29 cellular contexts compared by ENCODE assay signal in the genomic region with DNA sequence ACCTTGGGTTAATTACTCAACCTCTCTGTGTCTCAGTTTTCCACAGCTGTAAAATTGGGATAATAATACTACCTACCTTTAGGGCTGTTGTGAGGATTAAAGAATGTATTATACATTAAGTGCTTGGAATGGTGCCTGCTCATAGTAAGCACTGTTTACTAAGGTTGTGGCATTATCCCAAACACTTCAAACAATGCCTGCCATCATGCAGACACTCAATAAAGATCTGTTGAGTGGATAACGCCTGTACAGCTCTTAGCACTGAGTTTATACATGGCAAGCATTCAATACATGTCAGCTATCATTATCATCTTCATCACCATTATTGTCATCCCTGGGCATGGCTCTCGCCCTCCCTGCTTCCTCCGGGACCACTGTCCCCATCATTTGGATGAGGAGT.
A peak's percentile ranks its signal among the peaks of the same experiment; 100 is the strongest.
DNase-seq lines count a peak whose midpoint lies in the region; ATAC-seq and TF ChIP-seq lines count a peak whose summit lies in the region.
"Had no signal": no experiment of that assay in that cellular context is flagged by ENCODE, and none has a peak within 500 bp of the region (broad histone marks: within the 10 kb centered on the region; RNA-seq: fewer than 3 reads in every experiment).

No MANE protein-coding gene starts in this region.

- H3K36me3 ChIP-seq in right lobe of liver: no peaks in the 10 kb centered on the region
- H3K36me3 ChIP-seq: BE2C, left ventricle myocardium inferior, neural progenitor cell, Peyer's patch, spleen, uterus had no signal

- no peak for TF ChIP-seq POLR2A in right lobe of liver (IDR thresholded peaks at IDR 0.05)

- H3K4me3 Mint-ChIP-seq in glutamatergic neuron (ENCODE audit: unreplicated experiment): peak overlapping the region; percentile 25
- H3K4me3 Mint-ChIP-seq: CD8-positive, alpha-beta memory T cell; neural progenitor cell; stimulated activated naive CD8-positive, alpha-beta T cell treated with anti-CD3 and anti-CD28 coated beads, Interleukin-15, Interleukin-2, amounts not matched to agents 100 ng/mL and 50 ng/mL, for 24 hours had no signal

- no peaks in the 10 kb centered on the region for H3K9me3 ChIP-seq in right lobe of liver
- H3K9me3 ChIP-seq: BE2C, left ventricle myocardium inferior, Peyer's patch, spleen, uterus had no signal

- no peak for TF ChIP-seq CTCF in glutamatergic neuron (IDR thresholded peaks at IDR 0.05; ENCODE audit: partially characterized antibody, unreplicated experiment)
- no peak for TF ChIP-seq CTCF in right lobe of liver (IDR thresholded peaks at IDR 0.05)

- 78% methylated on average over 3 of the region's 3 CpGs for WGBS in right lobe of liver (ENCODE audit: insufficient coverage, low coverage, low lambda C conversion rate, missing lambda C conversion rate)

- peaks cover 30% of the 10 kb centered on the region for H3K4me1 Mint-ChIP-seq in glutamatergic neuron (ENCODE audit: low read depth, unreplicated experiment)
- H3K4me1 Mint-ChIP-seq: CD8-positive, alpha-beta memory T cell had no signal

- H3K4me3 ChIP-seq in right lobe of liver: no peak overlapping the region
- H3K4me3 ChIP-seq: left ventricle myocardium inferior, neural progenitor cell, Peyer's patch, spleen, uterus had no signal

- intact Hi-C loops in right lobe of liver (cut with DNase I): no loop called here
- intact Hi-C loops in left cardiac atrium (cut with DNase I): no loop called here

- no peaks in the 10 kb centered on the region for H3K36me3 Mint-ChIP-seq in glutamatergic neuron (ENCODE audit: unreplicated experiment)
- H3K36me3 Mint-ChIP-seq: CD8-positive, alpha-beta memory T cell; neural progenitor cell had no signal

- ATAC-seq in right lobe of liver: no peak
- no peak for ATAC-seq in left cardiac atrium
- ATAC-seq: esophagus mucosa, right cardiac atrium had no signal

- no peaks in the 10 kb centered on the region for H3K27me3 ChIP-seq in right lobe of liver
- H3K27me3 ChIP-seq: BE2C, neural progenitor cell, Peyer's patch, uterus had no signal

- H3K27me3 Mint-ChIP-seq in glutamatergic neuron (ENCODE audit: unreplicated experiment): peaks cover 8% of the 10 kb centered on the region

- H3K9me3 Mint-ChIP-seq in glutamatergic neuron (ENCODE audit: unreplicated experiment): peaks cover 5% of the 10 kb centered on the region
- H3K9me3 Mint-ChIP-seq: activated T-helper 2 cell treated with anti-CD3 and anti-CD28 coated beads, Interferon-gamma antibody, Interleukin-2, Interleukin-4, amounts not matched to agents 10 μg/mL and 5 μg/mL and 100 μg/mL, durations not matched to agents 14 hours and 24 hours and 36 hours; neural progenitor cell; stimulated activated naive CD8-positive, alpha-beta T cell treated with anti-CD3 and anti-CD28 coated beads, Interleukin-15, Interleukin-2, amounts not matched to agents 100 ng/mL and 50 ng/mL, for 24 hours had no signal

- H3K27ac ChIP-seq in right lobe of liver: no peak overlapping the region
- H3K27ac ChIP-seq: left ventricle myocardium inferior, Peyer's patch, spleen, uterus, VCaP had no signal

- no peaks in the 10 kb centered on the region for H3K4me1 ChIP-seq in right lobe of liver
- H3K4me1 ChIP-seq: left ventricle myocardium inferior, Peyer's patch, spleen, uterus had no signal

- peak overlapping the region; percentile 64 for H3K27ac Mint-ChIP-seq in glutamatergic neuron (ENCODE audit: unreplicated experiment)
- H3K27ac Mint-ChIP-seq: activated T-helper 2 cell treated with anti-CD3 and anti-CD28 coated beads, Interferon-gamma antibody, Interleukin-2, Interleukin-4, amounts not matched to agents 10 μg/mL and 5 μg/mL and 100 μg/mL, durations not matched to agents 14 hours and 24 hours and 36 hours; CD8-positive, alpha-beta memory T cell; neural progenitor cell; stimulated activated naive CD8-positive, alpha-beta T cell treated with anti-CD3 and anti-CD28 coated beads, Interleukin-15, Interleukin-2, amounts not matched to agents 100 ng/mL and 50 ng/mL, for 24 hours had no signal

- peak; percentile 70 for DNase-seq in DMS79 treated with DMSO at 0.1 percent for 48 hours (lab: John Stamatoyannopoulos, UW)
- peak; percentile 27 for DNase-seq in NCI-H1417 treated with DMSO at 0.1 percent for 48 hours (lab: John Stamatoyannopoulos, UW)
- DNase-seq in NCI-H345 treated with DMSO at 0.1 percent for 48 hours (lab: John Stamatoyannopoulos, UW; ENCODE audit: unreplicated experiment): peak; percentile 91
- DNase-seq in glutamatergic neuron: no peak
- DNase-seq in mesenteric fat pad (ENCODE audit: low spot score): no peak
- no peak for DNase-seq in right lobe of liver
- DNase-seq in left cardiac atrium: no peak
- DNase-seq: activated CD4-positive, alpha-beta T cell treated with anti-CD3 and anti-CD28 coated beads for 48 hours; activated CD8-positive, alpha-beta memory T cell treated with anti-CD3 and anti-CD28 coated beads for 24 hours; activated naive CD4-positive, alpha-beta T cell treated with anti-CD3 and anti-CD28 coated beads, Interleukin-2, amount 50 U/mL, for 16 hours; activated T-cell treated with anti-CD3 and anti-CD28 coated beads for 4 hours; BE2C; CD8-positive, alpha-beta memory T cell; DMS 273 treated with DMSO at 0.1 percent for 48 hours; H7; left ventricle myocardium inferior; mesenchymal stem cell; Peyer's patch; right cardiac atrium; SIG-M5; spleen; stimulated activated CD4-positive, alpha-beta T cell treated with anti-CD3 and anti-CD28 coated beads, Interleukin-2, amount 100 ng/mL, for 24 hours; T-helper 9 cell; uterus had no signal

Comparison
In these comparisons a context has a peak if more than half of its experiments do, and no peak if none do; other contexts are left out.
1. DNase-seq: peak in DMS79 treated with DMSO at 0.1 percent for 48 hours (single experiment), NCI-H1417 treated with DMSO at 0.1 percent for 48 hours (single experiment) and NCI-H345 treated with DMSO at 0.1 percent for 48 hours (single experiment); none in glutamatergic neuron (single experiment), mesenteric fat pad (single experiment), right lobe of liver (0 of 3) and left cardiac atrium (single experiment).